Comparison of ENCODE assay signal across 8 cellular contexts in genomic region chr1:154324669-154325582, GRCh38. TPM values are rescaled to one million over a fixed set of nuclear protein-coding genes. Genes with fewer than 3 reads are reported as not detected.
DNase-seq lines count a peak whose midpoint lies in the region; ATAC-seq, FAIRE-seq and TF ChIP-seq lines count a peak whose summit lies in the region.

Gene ATP8B2, plus strand, starts transcription at chr1:154325525. Its CDS starts 2,617 bp downstream, at chr1:154328142.

- ATAC-seq in K562 (peak; percentile 74), gastrocnemius medialis (peak; percentile 45 to 63), GM18505 (IDR thresholded peaks at IDR 0.05; ENCODE audit: unreplicated experiment) (no peak)

- WGBS in K562 (ENCODE audit: insufficient coverage, low coverage, missing lambda C conversion rate): 0% methylated on average over 28 of the region's 56 CpGs

- CTCF ChIA-PET in Calu3 (lab: Charles Lee): interaction anchor here (1.0 to 1.7 kb wide), 2 partner anchors 10 to 99 kb away, joined by 4 to 5 read pairs; no protein-coding TSS in a partner anchor
- CTCF ChIA-PET in HEK293T (lab: Yijun Ruan, JAX): interaction anchor here (0.8 to 4.2 kb wide), 5 partner anchors 11 to 572 kb away, joined by 3 to 65 read pairs (median 4); no protein-coding TSS in a partner anchor
- CTCF ChIA-PET in K562 (lab: Yijun Ruan, JAX; ENCODE audit: low intra/inter-chr PET ratio): interaction anchor here (0.6 to 1.0 kb wide), 4 partner anchors 10 to 967 kb away, joined by 3 to 4 read pairs (median 4); partner anchors contain the start of genes HAX1 and S100A9

- peak within 1 kb of the TSS; percentile 98 for H3K4me2 ChIP-seq in K562 (ENCODE audit: insufficient read depth, low read length)

- peak within 1 kb of the TSS; percentile 78 for H3K4me3 ChIP-seq in K562
- H3K4me3 ChIP-seq in iPS-11a (ENCODE audit: low read depth, low read length): peak within 1 kb of the TSS; percentile 79
- H3K4me3 ChIP-seq in gastrocnemius medialis: peak within 1 kb of the TSS; percentile 48 to 58 (median 56)

- H3K27ac Mint-ChIP-seq in Calu3 (ENCODE audit: unreplicated experiment): no peak within 1 kb of the TSS

- POLR2A ChIA-PET in HEK293T (lab: Yijun Ruan, JAX) (interaction anchor here (1.3 to 2.5 kb wide), 3 partner anchors 10 to 106 kb away, joined by 3 to 24 read pairs (median 4); no protein-coding TSS in a partner anchor), K562 (lab: Yijun Ruan, JAX) (interaction anchor here (0.6 to 1.3 kb wide), 2 partner anchors 10 to 28 kb away, joined by 3 to 8 read pairs; no protein-coding TSS in a partner anchor)

- peaks cover 28% of the 10 kb centered on the region for H3K36me3 Mint-ChIP-seq in Calu3 (ENCODE audit: insufficient read depth, unreplicated experiment)

- FAIRE-seq in K562 (lab: Jason Lieb, UNC): peak; percentile 91

- H3K4me1 ChIP-seq in K562 (replicated peaks in 1 of 2; ENCODE audit: control insufficient read depth in 2 of 2, insufficient read depth in 2 of 2, low read length in 2 of 2): peaks cover 35 to 62% of the 10 kb centered on the region in 2 experiments; a peak in 4 of 5 replicates
- peaks cover 21 to 28% of the 10 kb centered on the region in 2 donors for H3K4me1 ChIP-seq in gastrocnemius medialis

- in situ Hi-C loops in K562 (cut with MboI) (no loop called here), gastrocnemius medialis (cut with MboI; ENCODE audit: low sequenced_read_pairs in 4 of 4) (loop anchor here in 1 of 4 donors (25.0 kb wide), 1 partner anchor 313 kb away; no protein-coding TSS in a partner anchor)

- H3K27me3 Mint-ChIP-seq in Calu3 (ENCODE audit: unreplicated experiment): peaks cover 99% of the 10 kb centered on the region

- H3K79me2 ChIP-seq in K562 (ENCODE audit: control insufficient read depth, insufficient read depth, low read length): peaks cover 33% of the 10 kb centered on the region

- no peaks in the 10 kb centered on the region for H4K20me1 ChIP-seq in K562 (replicated peaks; ENCODE audit: control insufficient read depth, insufficient read depth, low read length)

- peak within 1 kb of the TSS; percentile 94 for H2AFZ ChIP-seq in K562 (ENCODE audit: low read depth, low read length)

- TF ChIP-seq POLR2A in K562 (conservative IDR thresholded peaks at IDR 0.05): no peak
- TF ChIP-seq POLR2A in gastrocnemius medialis (IDR thresholded peaks at IDR 0.05): no peak
- no peak for TF ChIP-seq POLR2A in GM18505 (IDR thresholded peaks at IDR 0.05; ENCODE audit: borderline replicate concordance, extremely low read depth, insufficient read depth, insufficient read length)

- TF ChIP-seq CTCF in Calu3 (IDR thresholded peaks at IDR 0.05; ENCODE audit: unreplicated experiment) (peak; percentile 91), K562 (IDR thresholded peaks at IDR 0.05 in 2 of 3, conservative IDR thresholded peaks at IDR 0.05 in 1 of 3; ENCODE audit: insufficient read depth in 2 of 3, low read depth in 1 of 3, low read length in 3 of 3) (peak; percentile 82 to 95 (median 84)), gastrocnemius medialis (IDR thresholded peaks at IDR 0.05 in 4 of 5, conservative IDR thresholded peaks at IDR 0.05 in 1 of 5) (peak; percentile 72 to 92 (median 88))

- TF ChIP-seq EP300 in K562 (IDR thresholded peaks at IDR 0.05; ENCODE audit: low read length): no peak

- DNase-seq in Calu3: peak; percentile 87
- DNase-seq in HEK293T (ENCODE audit: extremely low spot score): peak; percentile 95
- peak; percentile 10 for DNase-seq in NCI-H2081 treated with DMSO at 0.1 percent for 48 hours (lab: John Stamatoyannopoulos, UW)
- DNase-seq in UCSD-AML1 (lab: John Stamatoyannopoulos, UW; ENCODE audit: unreplicated experiment): peak; percentile 78
- peak; percentile 80 to 87 (median 84) for DNase-seq in K562 (ENCODE audit: extremely low read depth in 1 of 4, low spot score in 3 of 4)
- peak; percentile 50 to 60 for DNase-seq in gastrocnemius medialis

- peak within 1 kb of the TSS; percentile 79 for H3K27ac ChIP-seq in K562 (ENCODE audit: extremely low read depth, low read depth, low read length)
- peak within 1 kb of the TSS; percentile 43 to 80 (median 76) for H3K27ac ChIP-seq in gastrocnemius medialis

- no peaks in the 10 kb centered on the region for H3K9me3 Mint-ChIP-seq in Calu3 (ENCODE audit: low read depth, unreplicated experiment)

- no peaks in the 10 kb centered on the region for H3K9me1 ChIP-seq in K562 (ENCODE audit: control insufficient read depth, insufficient read depth, low read length)

- H3K9me3 ChIP-seq in K562 (replicated peaks; ENCODE audit: control insufficient read depth, insufficient read depth, low read depth, low read length) (no peaks in the 10 kb centered on the region), gastrocnemius medialis (no peaks in the 10 kb centered on the region)

- BruUV-seq in Calu3 (replicated peaks; lab: Mats Ljungman, UMichigan) (no TSS peak), K562 (replicated peaks; lab: Mats Ljungman, UMichigan) (no TSS peak)

- H3K27me3 ChIP-seq in K562 (ENCODE audit: control insufficient read depth in 2 of 2, insufficient read depth in 2 of 2, low read length in 2 of 2): no peaks in the 10 kb centered on the region
- peaks cover 23 to 29% (median 28%) of the 10 kb centered on the region in 3 donors for H3K27me3 ChIP-seq in gastrocnemius medialis

- peak within 1 kb of the TSS; percentile 71 for H3K4me3 Mint-ChIP-seq in Calu3 (ENCODE audit: low read depth, unreplicated experiment)

- peak in 1 of 2 experiments; percentile 59; a peak in 3 of 4 replicates for TF ChIP-seq RAD21 in K562 (CRISPR knock-in tag; conservative IDR thresholded peaks at IDR 0.05 in 1 of 2, IDR thresholded peaks at IDR 0.05 in 1 of 2)

- H3K36me3 ChIP-seq in K562 (ENCODE audit: control insufficient read depth, insufficient read depth, low read length) (no peaks in the 10 kb centered on the region; the same call in 2 of the 3 replicates), gastrocnemius medialis (no peaks in the 10 kb centered on the region)

- intact Hi-C loops in Calu3 (cut with micrococcal nuclease; ENCODE audit: unreplicated experiment): no loop called here
- intact Hi-C loops in K562 (cut with micrococcal nuclease): no loop called here
- intact Hi-C loops in gastrocnemius medialis (cut with DNase I; ENCODE audit: low total_unique reads): loop anchor here (5.0 to 10.0 kb wide), 2 partner anchors 80 to 117 kb away; partner anchors contain the start of gene IL6R

- peak within 1 kb of the TSS; percentile 84 to 88 for H3K9ac ChIP-seq in K562 (ENCODE audit: insufficient read depth in 1 of 2, low read depth in 2 of 2, low read length in 2 of 2)

- H3K4me1 Mint-ChIP-seq in Calu3 (ENCODE audit: low read depth, unreplicated experiment): peaks cover 29% of the 10 kb centered on the region

TF ChIP-seq in HEK293T, 16 proteins besides CTCF, POLR2A, EP300 and RAD21:
- TF ChIP-seq CTBP1 (IDR thresholded peaks at IDR 0.05; ENCODE audit: borderline replicate concordance) (peak; percentile 12; the same call in 1 of the 2 replicates), TARDBP (IDR thresholded peaks at IDR 0.05) (no peak), NFRKB (IDR thresholded peaks at IDR 0.05) (no peak), FOXM1 (IDR thresholded peaks at IDR 0.05; ENCODE audit: borderline replicate concordance) (peak; percentile 71)

TF ChIP-seq in K562, 482 proteins besides CTCF, POLR2A, EP300 and RAD21 (continues in another document):
- TF ChIP-seq SIN3A (IDR thresholded peaks at IDR 0.05; ENCODE audit: borderline replicate concordance in 2 of 2, control insufficient read depth in 1 of 2, low read depth in 2 of 2, low read length in 2 of 2) (peak in 1 of 2 experiments; percentile 6; a peak in 1 of 4 replicates), HSF4 (CRISPR knock-in tag; IDR thresholded peaks at IDR 0.05; ENCODE audit: borderline replicate concordance) (no peak), ZNF146 (CRISPR knock-in tag; IDR thresholded peaks at IDR 0.05; ENCODE audit: unreplicated experiment) (no peak), HLTF (IDR thresholded peaks at IDR 0.05) (0 out of 2 replicates have a peak, but pooled peaks have one; percentile 26), RBM39 (optimal IDR thresholded peaks at IDR 0.05; ENCODE audit: low read depth, low read length) (no peak), EGR1 (conservative IDR thresholded peaks at IDR 0.05) (peak; percentile 72)

RNA-seq across cellular contexts. Expression of gene ATP8B2, which starts in this region (rescaled TPM):
- total RNA-seq in Calu3 (2022) (9.1 and 9.9 TPM in 2 replicates), K562 (2014; rRNA removed) (33.2 and 53.4 TPM in 2 replicates), K562 (2014; rRNA removed; fragmentation: Illumina TruSeq; extraction: Trizol) (16.0 and 16.9 TPM in 2 replicates), K562 (2015; rRNA removed; fragmentation: Illumina TruSeq; extraction: Trizol) (12.3 and 12.4 TPM in 2 replicates), K562 (2021) (28.4 and 29.8 TPM in 2 replicates), gastrocnemius medialis (10 to 100 TPM in 1 of 4 donors, 1 to 10 TPM in 3; 5.8 to 22.5 (median 7.2) TPM)
- total RNA-seq in K562 (2011; cell fraction: chromatin; rRNA removed; ENCODE audit: low replicate concordance): 111 and 197 TPM in 2 replicates
- total RNA-seq in K562 (2011; cell fraction: nucleolus; rRNA removed): 114 and 120 TPM in 2 replicates
- 96.1 and 116 TPM in 2 replicates for total RNA-seq in K562 (2011; cell fraction: nucleoplasm; rRNA removed)
- polyA plus RNA-seq in K562 (2011; rRNA removed) (21.5 and 33.4 TPM in 2 replicates), K562 (2014; fragmentation: Illumina TruSeq; extraction: Trizol) (18.4 and 22.1 TPM in 2 replicates), K562 (2014; fragmentation: Nextera tagmentation; extraction: Ambion mirVana) (under 1 TPM; 0.27 to 0.58 TPM), K562 (2014; rRNA removed) (23.8 and 29.4 TPM in 2 replicates)
- 40.1 and 47.5 TPM in 2 replicates for polyA plus RNA-seq in K562 (2011; cell fraction: cytosol; rRNA removed)
- 95.1 and 98.0 TPM in 2 replicates for polyA plus RNA-seq in K562 (2011; cell fraction: nucleus; rRNA removed)
- polyA plus RNA-seq in K562 (2012): 12.2 and 12.6 TPM in 2 replicates
- polyA minus RNA-seq in K562 (2011; rRNA and poly(A)+ RNA removed): 24.4 and 25.3 TPM in 2 replicates
- 14.8 and 19.1 TPM in 2 replicates for polyA minus RNA-seq in K562 (2011; cell fraction: cytosol; rRNA and poly(A)+ RNA removed)
- polyA minus RNA-seq in K562 (2011; cell fraction: nucleus; rRNA and poly(A)+ RNA removed): 25.3 and 46.8 TPM in 2 replicates

Comparison
In these comparisons a context has a peak if more than half of its experiments do, and no peak if none do; other contexts are left out.
1. DNase-seq: peak in every context shown above with its lines; median percentile 95 in HEK293T; 87 in Calu3; 84 in K562; 78 in UCSD-AML1; 55 in gastrocnemius medialis; 10 in NCI-H2081 treated with DMSO at 0.1 percent for 48 hours.